In genomic region chr4:4990857-4991540, GRCh38 we compare ENCODE assay signal across 9 cellular contexts. TPM values are rescaled to one million over a fixed set of nuclear protein-coding genes. Genes with fewer than 3 reads are reported as not detected.
A peak's percentile ranks its signal among the peaks of the same experiment; 100 is the strongest.
DNase-seq lines count a peak whose midpoint lies in the region; ATAC-seq, FAIRE-seq and TF ChIP-seq lines count a peak whose summit lies in the region.
"Had no signal": no experiment of that assay in that cellular context is flagged by ENCODE, and none has a peak within 500 bp of the region (broad histone marks: within the 10 kb centered on the region; RNA-seq: fewer than 3 reads in every experiment).

No MANE protein-coding gene starts in this region.

- TF ChIP-seq RAD21 in K562 (CRISPR knock-in tag; conservative IDR thresholded peaks at IDR 0.05 in 1 of 2, IDR thresholded peaks at IDR 0.05 in 1 of 2) = no peak

- H3K9me3 ChIP-seq in K562 (replicated peaks; ENCODE audit: control insufficient read depth, insufficient read depth, low read depth, low read length) = no peaks in the 10 kb centered on the region
- H3K9me3 ChIP-seq in kidney (ENCODE audit: control insufficient read depth in 1 of 2, low read length in 2 of 2) = no peaks in the 10 kb centered on the region
- H3K9me3 ChIP-seq in spleen = no peaks in the 10 kb centered on the region

- 0 out of 2 replicates have a peak overlapping the region, but pooled peaks have one; percentile 14 for H2AFZ ChIP-seq in K562 (ENCODE audit: low read depth, low read length)

- WGBS in K562 (ENCODE audit: insufficient coverage, low coverage, missing lambda C conversion rate) = 10% methylated on average over 15 of the region's 15 CpGs
- 44 to 73% (median 67%) methylated on average over 12 to 15 of the region's 15 CpGs for WGBS in spleen, 5 donors

- H3K27me3 ChIP-seq in K562 (ENCODE audit: control insufficient read depth in 2 of 2, insufficient read depth in 2 of 2, low read length in 2 of 2) (peaks cover 6 to 55% of the 10 kb centered on the region in 2 experiments; a peak in 3 of 5 replicates), spleen (replicated peaks in 1 of 7) (peaks cover 0 to 26% (median 0%) of the 10 kb centered on the region in 7 donors)

- H3K4me3 ChIP-seq in K562 = no peak overlapping the region
- H3K4me3 ChIP-seq in kidney (ENCODE audit: low read length in 2 of 2) = no peak overlapping the region
- H3K4me3 ChIP-seq in spleen = no peak overlapping the region

- H4K20me1 ChIP-seq in K562 (replicated peaks; ENCODE audit: control insufficient read depth, insufficient read depth, low read length) = no peaks in the 10 kb centered on the region

- peaks cover 5% of the 10 kb centered on the region for H3K9me1 ChIP-seq in K562 (ENCODE audit: control insufficient read depth, insufficient read depth, low read length)

- POLR2A ChIA-PET in K562 (lab: Yijun Ruan, JAX) = no interaction called here

- FAIRE-seq in K562 (lab: Jason Lieb, UNC) (no peak), kidney (lab: Jason Lieb, UNC) (no peak)

- H3K4me1 ChIP-seq in K562 (replicated peaks in 1 of 2; ENCODE audit: control insufficient read depth in 2 of 2, insufficient read depth in 2 of 2, low read length in 2 of 2) = peaks cover 2 to 22% of the 10 kb centered on the region in 2 experiments; a peak in 4 of 5 replicates
- H3K4me1 ChIP-seq in kidney (ENCODE audit: control insufficient read depth in 1 of 2, insufficient read depth in 1 of 2, low read depth in 1 of 2, low read length in 2 of 2) = peaks cover 6 to 8% of the 10 kb centered on the region in 2 donors
- peaks cover 0 to 18% (median 7%) of the 10 kb centered on the region in 6 donors for H3K4me1 ChIP-seq in spleen

- BruUV-seq in K562 (replicated peaks; lab: Mats Ljungman, UMichigan) = no TSS peak

- peak; percentile 59 for ATAC-seq in K562
- ATAC-seq: WTC11 had no signal

- CTCF ChIA-PET in K562 (lab: Yijun Ruan, JAX; ENCODE audit: low intra/inter-chr PET ratio) = no interaction called here

- DNase-seq in H4 (ENCODE audit: low spot score) (peak; percentile 91), K562 (ENCODE audit: extremely low read depth in 1 of 4, low spot score in 3 of 4) (peak in 3 of 4 experiments; percentile 12 to 50 (median 44)), kidney (peak; percentile 92), spleen (no peak), GM19238 (ENCODE audit: insufficient read length, low spot score) (no peak), OCI-M1 (lab: John Stamatoyannopoulos, UW) (no peak), NCI-H510A treated with DMSO at 0.1 percent for 48 hours (lab: John Stamatoyannopoulos, UW) (no peak)
- no peak for DNase-seq in central memory CD4-positive, alpha-beta T cell

- intact Hi-C loops in K562 (cut with micrococcal nuclease) = no loop called here
- intact Hi-C loops in kidney (cut with DNase I) = no loop called here
- intact Hi-C loops in spleen (cut with DNase I; ENCODE audit: low total_unique reads) = loop anchor here (5.0 kb wide), 1 partner anchor 61 kb away; the partner anchor contains the start of gene STK32B

- H3K9ac ChIP-seq in K562 (ENCODE audit: insufficient read depth in 1 of 2, low read depth in 2 of 2, low read length in 2 of 2) (no peak overlapping the region), kidney (ENCODE audit: low read length in 2 of 2) (no peak overlapping the region)

- in situ Hi-C loops in K562 (cut with MboI) = loop anchor here (10.0 kb wide), 1 partner anchor 384 kb away; no protein-coding TSS in a partner anchor

- TF ChIP-seq CTCF in K562 (IDR thresholded peaks at IDR 0.05 in 2 of 3, conservative IDR thresholded peaks at IDR 0.05 in 1 of 3; ENCODE audit: insufficient read depth in 2 of 3, low read depth in 1 of 3, low read length in 3 of 3) (no peak), kidney (IDR thresholded peaks at IDR 0.05; ENCODE audit: borderline replicate concordance, extremely low read depth, insufficient read depth) (no peak), spleen (IDR thresholded peaks at IDR 0.05 in 8 of 11, conservative IDR thresholded peaks at IDR 0.05 in 3 of 11) (no peak)

- no peak for TF ChIP-seq EP300 in K562 (IDR thresholded peaks at IDR 0.05; ENCODE audit: low read length)

- TF ChIP-seq POLR2A in K562 (conservative IDR thresholded peaks at IDR 0.05) = no peak
- TF ChIP-seq POLR2A in spleen (IDR thresholded peaks at IDR 0.05) = no peak

- H3K4me2 ChIP-seq in K562 (ENCODE audit: insufficient read depth, low read length) = no peak overlapping the region

- H3K79me2 ChIP-seq in K562 (ENCODE audit: control insufficient read depth, insufficient read depth, low read length) = no peaks in the 10 kb centered on the region

- H3K36me3 ChIP-seq in K562 (ENCODE audit: control insufficient read depth, insufficient read depth, low read length) = no peaks in the 10 kb centered on the region
- H3K36me3 ChIP-seq in kidney (ENCODE audit: control insufficient read depth in 1 of 2, insufficient read depth in 2 of 2, low read length in 2 of 2) = no peaks in the 10 kb centered on the region
- H3K36me3 ChIP-seq in spleen = no peaks in the 10 kb centered on the region

- no peak overlapping the region for H3K27ac ChIP-seq in K562 (ENCODE audit: extremely low read depth, low read depth, low read length)
- no peak overlapping the region for H3K27ac ChIP-seq in kidney (ENCODE audit: low read depth in 2 of 2, low read length in 2 of 2)
- peak overlapping the region in 6 of 8 donors; percentile 8 to 63 (median 42) for H3K27ac ChIP-seq in spleen

TF ChIP-seq in K562, 482 proteins besides CTCF, POLR2A, EP300 and RAD21 (continues in another document):
- TF ChIP-seq E2F4 (CRISPR knock-in tag; IDR thresholded peaks at IDR 0.05; ENCODE audit: low read depth) (no peak), MAFG (tag; conservative IDR thresholded peaks at IDR 0.05) (peak; percentile 30; the same call in 1 of the 2 replicates), DPF2 (IDR thresholded peaks at IDR 0.05) (no peak), ZNF518B (CRISPR knock-in tag; IDR thresholded peaks at IDR 0.05) (no peak), SMARCC2 (IDR thresholded peaks at IDR 0.05; ENCODE audit: low read depth) (no peak), MEIS2 (IDR thresholded peaks at IDR 0.05; ENCODE audit: partially characterized antibody) (peak; percentile 34), COPS2 (conservative IDR thresholded peaks at IDR 0.05) (no peak), NFIC (IDR thresholded peaks at IDR 0.05) (peak; percentile 61), C11orf30 (IDR thresholded peaks at IDR 0.05; ENCODE audit: low read depth) (peak; percentile 25; the same call in 1 of the 2 replicates)

RNA-seq across cellular contexts. Expression of gene CYTL1, which starts 28.3 kb away (rescaled TPM):
- 103 and 104 TPM in 2 replicates for total RNA-seq in H4 (2014; rRNA removed; shearing (Covaris generic))
- not detected in 2 replicates for total RNA-seq in K562 (2011; cell fraction: chromatin; rRNA removed; ENCODE audit: low replicate concordance)
- not detected in 2 replicates for total RNA-seq in K562 (2011; cell fraction: nucleolus; rRNA removed)
- not detected in 2 replicates for total RNA-seq in K562 (2011; cell fraction: nucleoplasm; rRNA removed)
- not detected in 2 replicates for total RNA-seq in K562 (2014; rRNA removed)
- not detected in 2 replicates for total RNA-seq in K562 (2014; rRNA removed; fragmentation: Illumina TruSeq; extraction: Trizol)
- total RNA-seq in K562 (2015; rRNA removed; fragmentation: Illumina TruSeq; extraction: Trizol) = not detected in 2 replicates
- total RNA-seq in K562 (2021) = not detected in 2 replicates
- not detected in 2 replicates for polyA plus RNA-seq in K562 (2011; rRNA removed)
- not detected in 2 replicates for polyA plus RNA-seq in K562 (2011; cell fraction: cytosol; rRNA removed)
- not detected in 2 replicates for polyA plus RNA-seq in K562 (2011; cell fraction: nucleus; rRNA removed)
- 0.19 TPM in 1 of 2 replicates, not detected in the other for polyA plus RNA-seq in K562 (2012)
- polyA plus RNA-seq in K562 (2014; fragmentation: Illumina TruSeq; extraction: Trizol) = not detected in 2 replicates
- polyA plus RNA-seq in K562 (2014; fragmentation: Nextera tagmentation; extraction: Ambion mirVana) = not detected
- not detected in 2 replicates for polyA plus RNA-seq in K562 (2014; rRNA removed)
- polyA minus RNA-seq in K562 (2011; rRNA and poly(A)+ RNA removed) = not detected in 2 replicates
- polyA minus RNA-seq in K562 (2011; cell fraction: cytosol; rRNA and poly(A)+ RNA removed) = not detected in 2 replicates
- not detected in 2 replicates for polyA minus RNA-seq in K562 (2011; cell fraction: nucleus; rRNA and poly(A)+ RNA removed)
- 1.7 TPM for total RNA-seq in kidney
- polyA plus RNA-seq in kidney (ENCODE audit: insufficient read depth, low read depth, low replicate concordance) = not detected
- total RNA-seq in spleen = 1 to 10 TPM in 4 of 7 donors, not detected in 3; 1.1 to 1.4 (median 1.2) TPM
- polyA plus RNA-seq in spleen = under 1 TPM; 0.22 to 0.30 (median 0.30) TPM

Comparison
In these comparisons a context has a peak if more than half of its experiments do, and no peak if none do; other contexts are left out.
1. DNase-seq: peak in H4 (single experiment), K562 (3 of 4) and kidney (single experiment); none in spleen (single experiment), GM19238 (single experiment), OCI-M1 (single experiment), central memory CD4-positive, alpha-beta T cell (single experiment) and NCI-H510A treated with DMSO at 0.1 percent for 48 hours (single experiment).
2. H3K27ac ChIP-seq: peak in spleen (6 of 8); none in K562 (single experiment) and kidney (0 of 2).
3. RNA of gene CYTL1, which starts 28.3 kb away (total RNA-seq): 103 to 104 TPM in H4; 1.7 TPM in kidney (single experiment), 1.1 to 1.4 TPM in spleen and not detected in K562; every median in the first group is over 10 times any median in the second.